Comparison of ENCODE assay signal across 25 cellular contexts in genomic region chr4:188613976-188614375, GRCh38.
DNase-seq lines count a peak whose midpoint lies in the region; ATAC-seq, FAIRE-seq and TF ChIP-seq lines count a peak whose summit lies in the region.
"Had no signal": no experiment of that assay in that cellular context is flagged by ENCODE, and none has a peak within 500 bp of the region (broad histone marks: within the 10 kb centered on the region; RNA-seq: fewer than 3 reads in every experiment).

No MANE protein-coding gene starts in this region.

- H3K36me3 ChIP-seq in right atrium auricular region = no peaks in the 10 kb centered on the region
- H3K36me3 ChIP-seq in CD8-positive, alpha-beta T cell (ENCODE audit: insufficient read depth, low read length) = no peaks in the 10 kb centered on the region
- H3K36me3 ChIP-seq: BE2C; BLaER1 treated with 17β-estradiol and CSF1 and Interleukin-3, amounts not matched to agents 10 nM and 100 nM had no signal

- H3K36me3 Mint-ChIP-seq in immature natural killer cell = no peaks in the 10 kb centered on the region
- H3K36me3 Mint-ChIP-seq in CD8-positive, alpha-beta T cell = no peaks in the 10 kb centered on the region
- H3K36me3 Mint-ChIP-seq: CD14-positive monocyte; CD4-positive, alpha-beta memory T cell had no signal

- POLR2A ChIA-PET in CD8-positive, alpha-beta T cell (lab: Charles Lee) = no interaction called here

- CTCF ChIA-PET in CD8-positive, alpha-beta T cell (lab: Charles Lee) = no interaction called here

- H3K27me3 ChIP-seq in right atrium auricular region = no peaks in the 10 kb centered on the region
- no peaks in the 10 kb centered on the region for H3K27me3 ChIP-seq in CD8-positive, alpha-beta T cell (ENCODE audit: insufficient read depth, low read length)
- H3K27me3 ChIP-seq: BE2C; BLaER1 treated with 17β-estradiol and CSF1 and Interleukin-3, amounts not matched to agents 10 nM and 100 nM had no signal

- TF ChIP-seq CTCF in right atrium auricular region (IDR thresholded peaks at IDR 0.05) = no peak
- TF ChIP-seq CTCF in CD8-positive, alpha-beta T cell (IDR thresholded peaks at IDR 0.05) = no peak

- intact Hi-C loops in CD8-positive, alpha-beta T cell (cut with DNase I, micrococcal nuclease) = no loop called here

- H3K27ac ChIP-seq in right atrium auricular region = no peak overlapping the region
- no peak overlapping the region for H3K27ac ChIP-seq in CD8-positive, alpha-beta T cell (ENCODE audit: low read depth, low read length)
- H3K27ac ChIP-seq: A549; BLaER1 treated with 17β-estradiol and CSF1 and Interleukin-3, amounts not matched to agents 10 nM and 100 nM had no signal

- H3K9me3 ChIP-seq in right atrium auricular region = no peaks in the 10 kb centered on the region
- H3K9me3 ChIP-seq in CD8-positive, alpha-beta T cell (ENCODE audit: low read length) = no peaks in the 10 kb centered on the region
- H3K9me3 ChIP-seq: A549, BE2C, Caco-2 had no signal

- H3K27me3 Mint-ChIP-seq in immature natural killer cell (ENCODE audit: low read depth in 3 of 3) = peaks cover 0 to 5% (median 0%) of the 10 kb centered on the region in 3 donors
- H3K27me3 Mint-ChIP-seq in CD8-positive, alpha-beta T cell (ENCODE audit: low read depth) = no peaks in the 10 kb centered on the region
- H3K27me3 Mint-ChIP-seq: CD4-positive, alpha-beta memory T cell had no signal

- peak; percentile 86 for FAIRE-seq in RCC 7860 (lab: Jason Lieb, UNC)
- FAIRE-seq: A549, D721Med, GM12878 had no signal

- no peak for ATAC-seq in GM18511 (IDR thresholded peaks at IDR 0.05; ENCODE audit: unreplicated experiment)
- no peak for ATAC-seq in CD8-positive, alpha-beta T cell
- ATAC-seq: A549, GM12878, GM23338, HCT116 had no signal

- no peaks in the 10 kb centered on the region for H3K4me1 Mint-ChIP-seq in immature natural killer cell
- H3K4me1 Mint-ChIP-seq in CD8-positive, alpha-beta T cell (ENCODE audit: low read depth) = no peaks in the 10 kb centered on the region
- H3K4me1 Mint-ChIP-seq: CD14-positive monocyte; CD4-positive, alpha-beta memory T cell had no signal

- H3K4me3 Mint-ChIP-seq in immature natural killer cell = no peak overlapping the region
- H3K4me3 Mint-ChIP-seq in CD8-positive, alpha-beta T cell = no peak overlapping the region
- H3K4me3 Mint-ChIP-seq: CD14-positive monocyte; CD4-positive, alpha-beta memory T cell; GM23338; H9 had no signal

- peaks cover 9 to 48% (median 27%) of the 10 kb centered on the region in 6 donors for H3K9me3 Mint-ChIP-seq in immature natural killer cell
- peaks cover 9% of the 10 kb centered on the region for H3K9me3 Mint-ChIP-seq in CD8-positive, alpha-beta T cell
- H3K9me3 Mint-ChIP-seq: GM23338 had no signal

- no peak overlapping the region for H3K4me3 ChIP-seq in right atrium auricular region
- no peak overlapping the region for H3K4me3 ChIP-seq in CD8-positive, alpha-beta T cell (ENCODE audit: low read depth, low read length)
- H3K4me3 ChIP-seq: A549; BLaER1 treated with 17β-estradiol and CSF1 and Interleukin-3, amounts not matched to agents 10 nM and 100 nM; GM12878; GM23338 had no signal

- H3K4me1 ChIP-seq in right atrium auricular region = no peaks in the 10 kb centered on the region
- no peaks in the 10 kb centered on the region for H3K4me1 ChIP-seq in CD8-positive, alpha-beta T cell (ENCODE audit: insufficient read depth, low read length)
- H3K4me1 ChIP-seq: A549, BE2C, Caco-2 had no signal

- no peak overlapping the region for H3K27ac Mint-ChIP-seq in immature natural killer cell
- no peak overlapping the region for H3K27ac Mint-ChIP-seq in CD8-positive, alpha-beta T cell
- H3K27ac Mint-ChIP-seq: CD14-positive monocyte; CD4-positive, alpha-beta memory T cell; GM23338; H9 had no signal

- DNase-seq in RCC 7860 (ENCODE audit: low spot score) (peak; percentile 13), glomerular visceral epithelial cell (ENCODE audit: extremely low spot score) (peak; percentile 71), kidney tubule cell (ENCODE audit: low spot score) (peak; percentile 77), right atrium auricular region (ENCODE audit: low spot score) (no peak), immature natural killer cell (no peak)
- DNase-seq in CD8-positive, alpha-beta T cell = no peak
- DNase-seq: 8988T; ACHN; AML-193; BE2C; Caco-2; CD4-positive, alpha-beta memory T cell; DMS 273 treated with DMSO at 0.1 percent for 48 hours; DMS79; EL; GDM1; H9 had no signal

Comparison
In these comparisons a context has a peak if more than half of its experiments do, and no peak if none do; other contexts are left out.
1. DNase-seq: peak in RCC 7860 (single experiment), glomerular visceral epithelial cell (single experiment) and kidney tubule cell (single experiment); none in right atrium auricular region (single experiment), immature natural killer cell (0 of 3) and CD8-positive, alpha-beta T cell (0 of 7).